20 cellular contexts compared by ENCODE assay signal in genomic region chr14:83133986-83134664, GRCh38.
DNase-seq lines count a peak whose midpoint lies in the region; ATAC-seq and TF ChIP-seq lines count a peak whose summit lies in the region.
"Had no signal": no experiment of that assay in that cellular context is flagged by ENCODE, and none has a peak within 500 bp of the region (broad histone marks: within the 10 kb centered on the region; RNA-seq: fewer than 3 reads in every experiment).

No MANE protein-coding gene starts in this region.

- POLR2A ChIA-PET in RWPE1 (lab: Yijun Ruan, JAX; ENCODE audit: low non-redundant PET), result no interaction called here

- no peak for TF ChIP-seq CTCF in RWPE1 (conservative IDR thresholded peaks at IDR 0.05; ENCODE audit: low read depth)

- CTCF ChIA-PET in RWPE1 (lab: Yijun Ruan, JAX), result no interaction called here

- no peak overlapping the region for H3K27ac ChIP-seq in RWPE1
- H3K27ac ChIP-seq: body of pancreas, coronary artery, hepatocyte had no signal

- peak; percentile 21 for DNase-seq in NCI-H1105 treated with DMSO at 0.1 percent for 48 hours (lab: John Stamatoyannopoulos, UW)
- DNase-seq in NCI-H1105 (lab: John Stamatoyannopoulos, UW), result no peak
- DNase-seq in NCI-H524 (lab: John Stamatoyannopoulos, UW), result peak; percentile 88 to 97
- peak; percentile 1 for DNase-seq in amniotic epithelial cell (ENCODE audit: low read depth)
- DNase-seq in renal cortical epithelial cell (ENCODE audit: low read depth), result peak; percentile 55
- DNase-seq in RWPE1 (ENCODE audit: low spot score), result no peak
- DNase-seq: 8988T; activated naive CD8-positive, alpha-beta T cell treated with anti-CD3 and anti-CD28 coated beads, Interleukin-2, amount 10 ng/mL, durations not matched to agents 7 days and 5 days; BE2C; body of pancreas; Calu3; GOT3; islet precursor cell; NCI-H1694 treated with DMSO at 0.1 percent for 48 hours had no signal

- no peak for ATAC-seq in GM19467 (IDR thresholded peaks at IDR 0.05; ENCODE audit: unreplicated experiment)
- no peak for ATAC-seq in HG03521 (IDR thresholded peaks at IDR 0.05; ENCODE audit: unreplicated experiment)
- ATAC-seq: body of pancreas, Panc1, SK-N-SH treated with all-trans-retinoic acid at 6 μM for 48 hours had no signal

Comparison
In these comparisons a context has a peak if more than half of its experiments do, and no peak if none do; other contexts are left out.
1. DNase-seq: peak in NCI-H1105 treated with DMSO at 0.1 percent for 48 hours (single experiment), NCI-H524 (2 of 2), amniotic epithelial cell (single experiment) and renal cortical epithelial cell (single experiment); none in NCI-H1105 (single experiment) and RWPE1 (single experiment).